Comparison of ENCODE assay signal across 8 cellular contexts in the genomic region with DNA sequence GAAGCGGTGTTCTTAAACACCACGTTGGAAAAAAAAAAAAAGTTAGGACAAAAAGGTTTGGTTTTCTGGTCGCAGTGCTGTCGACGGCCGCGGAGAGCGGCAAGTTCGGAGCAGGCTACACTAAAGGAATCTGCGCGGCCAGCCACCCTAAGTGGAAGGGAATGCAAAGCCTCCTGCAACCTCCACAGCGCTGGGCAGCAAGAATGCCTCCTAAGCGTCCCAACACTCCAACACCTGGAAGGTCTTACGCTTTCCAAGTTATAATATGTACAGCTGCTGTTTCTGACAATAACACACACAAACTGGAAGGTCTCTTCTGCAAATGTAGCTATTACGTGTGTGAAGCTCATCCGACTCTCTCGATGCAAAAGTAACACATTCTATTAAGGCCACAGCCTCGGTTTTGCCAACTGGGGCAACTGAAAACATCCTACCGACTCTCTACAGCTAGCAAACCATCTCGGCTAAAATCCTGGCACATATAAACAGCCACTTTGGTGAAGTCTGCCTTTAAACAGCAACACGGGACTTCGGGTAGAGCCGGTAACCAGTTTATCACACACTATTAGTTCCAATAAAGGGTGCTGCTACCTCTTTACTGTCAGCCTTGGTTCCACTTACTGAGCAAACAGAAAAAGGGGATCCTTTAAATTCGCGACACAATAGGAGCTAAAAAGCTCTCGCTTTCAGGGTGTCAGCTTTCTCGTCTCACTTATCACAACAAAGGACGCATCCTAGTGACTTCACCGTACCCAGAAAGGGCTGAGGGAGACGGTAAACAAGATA. TPM values are rescaled to one million over a fixed set of nuclear protein-coding genes. Genes with fewer than 3 reads are reported as not detected.
DNase-seq lines count a peak whose midpoint lies in the region; ATAC-seq and TF ChIP-seq lines count a peak whose summit lies in the region.

No MANE protein-coding gene starts in this region.

- H3K36me3 Mint-ChIP-seq in T-helper 2 cell treated with Interferon-gamma antibody and Interleukin-4, amounts not matched to agents 5 μg/mL and 100 μg/mL, for 36 hours (ENCODE audit: low read depth): no peaks in the 10 kb centered on the region

- H3K4me2 ChIP-seq in Karpas-422 (ENCODE audit: low read depth, low read length, poor library complexity, severe bottlenecking): peak overlapping the region; percentile 83

- WGBS in liver: under 1% methylated on average over 30 of the region's 30 CpGs

- no peaks in the 10 kb centered on the region for H3K9me2 ChIP-seq in Karpas-422 (replicated peaks; ENCODE audit: insufficient read depth, low read length)

- H3K9ac ChIP-seq in Karpas-422 (ENCODE audit: low read length) (peak overlapping the region; percentile 82), liver (ENCODE audit: low read depth in 1 of 2, low read length in 2 of 2) (peak overlapping the region; percentile 56 to 96)

- peak in 1 of 2 donors; percentile 30 for TF ChIP-seq RAD21 in liver (IDR thresholded peaks at IDR 0.05)

- H3K27ac Mint-ChIP-seq in T-helper 2 cell treated with Interferon-gamma antibody and Interleukin-4, amounts not matched to agents 5 μg/mL and 100 μg/mL, for 36 hours: peak overlapping the region; percentile 83

- H3K79me2 ChIP-seq in Karpas-422 (ENCODE audit: low read length): no peaks in the 10 kb centered on the region

- H3K4me1 Mint-ChIP-seq in T-helper 2 cell treated with Interferon-gamma antibody and Interleukin-4, amounts not matched to agents 5 μg/mL and 100 μg/mL, for 36 hours (ENCODE audit: low read depth): peaks cover 17% of the 10 kb centered on the region

- peaks cover 58% of the 10 kb centered on the region for H3K4me1 ChIP-seq in Karpas-422 (ENCODE audit: low read length)
- peaks cover 7 to 30% (median 23%) of the 10 kb centered on the region in 4 donors for H3K4me1 ChIP-seq in liver (ENCODE audit: control insufficient read depth in 4 of 4, insufficient read depth in 4 of 4, low read length in 3 of 4)

- H3K9me3 ChIP-seq in Karpas-422 (ENCODE audit: low read length) (no peaks in the 10 kb centered on the region), liver (ENCODE audit: control insufficient read depth in 4 of 4, low read length in 3 of 4) (no peaks in the 10 kb centered on the region)

- H3K4me3 Mint-ChIP-seq in T-helper 2 cell treated with Interferon-gamma antibody and Interleukin-4, amounts not matched to agents 5 μg/mL and 100 μg/mL, for 36 hours: peak overlapping the region; percentile 95

- H3K4me3 ChIP-seq in Karpas-422 (ENCODE audit: low read length) (peak overlapping the region; percentile 87), liver (ENCODE audit: low read depth in 1 of 3, low read length in 3 of 3) (peak overlapping the region; percentile 77 to 98 (median 93))

- H3K9me3 Mint-ChIP-seq in T-helper 2 cell treated with Interferon-gamma antibody and Interleukin-4, amounts not matched to agents 5 μg/mL and 100 μg/mL, for 36 hours: no peaks in the 10 kb centered on the region

- DNase-seq in C1 segment of cervical spinal cord (lab: John Stamatoyannopoulos, UW): peak in 12 of 14 donors; percentile 20 to 70 (median 64)
- peak; percentile 78 for DNase-seq in Karpas-422
- peak; percentile 27 for DNase-seq in T-helper 2 cell treated with Interferon-gamma antibody and Interleukin-4, amounts not matched to agents 5 μg/mL and 100 μg/mL, for 36 hours (ENCODE audit: low spot score)
- DNase-seq in dermis blood vessel endothelial cell: peak; percentile 73
- DNase-seq in stimulated activated CD8-positive, alpha-beta memory T cell treated with anti-CD3 and anti-CD28 coated beads, Interleukin-4, amount 100 ng/mL, for 48 hours: peak; percentile 49
- DNase-seq in SHP77 treated with DMSO at 0.1 percent for 48 hours (lab: John Stamatoyannopoulos, UW): no peak

- no peaks in the 10 kb centered on the region; the same call in 1 of the 2 replicates for H4K20me1 ChIP-seq in Karpas-422 (ENCODE audit: insufficient read depth, low read depth, low read length)

- peak overlapping the region; percentile 74 for H3K27ac ChIP-seq in Karpas-422 (ENCODE audit: low read length)
- H3K27ac ChIP-seq in liver (ENCODE audit: low read depth in 1 of 2, low read length in 2 of 2): peak overlapping the region; percentile 95 to 97

- H3K27me3 Mint-ChIP-seq in T-helper 2 cell treated with Interferon-gamma antibody and Interleukin-4, amounts not matched to agents 5 μg/mL and 100 μg/mL, for 36 hours (ENCODE audit: low read depth): peaks cover 25% of the 10 kb centered on the region

- H3K27me3 ChIP-seq in Karpas-422 (ENCODE audit: low read length) (no peaks in the 10 kb centered on the region), liver (ENCODE audit: control insufficient read depth in 4 of 4, insufficient read depth in 4 of 4, low read length in 3 of 4) (no peaks in the 10 kb centered on the region)

- no peak for TF ChIP-seq CTCF in liver (IDR thresholded peaks at IDR 0.05; ENCODE audit: low read depth, low read length, missing input control)

- no peaks in the 10 kb centered on the region for H3K36me3 ChIP-seq in Karpas-422 (ENCODE audit: insufficient read depth, low read length)
- H3K36me3 ChIP-seq in liver (ENCODE audit: control insufficient read depth in 4 of 4, insufficient read depth in 3 of 4, low read depth in 1 of 4, low read length in 3 of 4): peaks cover 0 to 4% (median under 1%) of the 10 kb centered on the region in 4 donors

- peak overlapping the region; percentile 58 for H2AFZ ChIP-seq in Karpas-422 (ENCODE audit: low read length)

- ATAC-seq in GM19438 (IDR thresholded peaks at IDR 0.05; ENCODE audit: low read depth, unreplicated experiment): peak; percentile 2

TF ChIP-seq in liver, 16 proteins besides CTCF, POLR2A, EP300 and RAD21:
- TF ChIP-seq, protein P1, sequence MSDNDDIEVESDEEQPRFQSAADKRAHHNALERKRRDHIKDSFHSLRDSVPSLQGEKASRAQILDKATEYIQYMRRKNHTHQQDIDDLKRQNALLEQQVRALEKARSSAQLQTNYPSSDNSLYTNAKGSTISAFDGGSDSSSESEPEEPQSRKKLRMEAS (IDR thresholded peaks at IDR 0.05): no peak
- TF ChIP-seq, protein P2, sequence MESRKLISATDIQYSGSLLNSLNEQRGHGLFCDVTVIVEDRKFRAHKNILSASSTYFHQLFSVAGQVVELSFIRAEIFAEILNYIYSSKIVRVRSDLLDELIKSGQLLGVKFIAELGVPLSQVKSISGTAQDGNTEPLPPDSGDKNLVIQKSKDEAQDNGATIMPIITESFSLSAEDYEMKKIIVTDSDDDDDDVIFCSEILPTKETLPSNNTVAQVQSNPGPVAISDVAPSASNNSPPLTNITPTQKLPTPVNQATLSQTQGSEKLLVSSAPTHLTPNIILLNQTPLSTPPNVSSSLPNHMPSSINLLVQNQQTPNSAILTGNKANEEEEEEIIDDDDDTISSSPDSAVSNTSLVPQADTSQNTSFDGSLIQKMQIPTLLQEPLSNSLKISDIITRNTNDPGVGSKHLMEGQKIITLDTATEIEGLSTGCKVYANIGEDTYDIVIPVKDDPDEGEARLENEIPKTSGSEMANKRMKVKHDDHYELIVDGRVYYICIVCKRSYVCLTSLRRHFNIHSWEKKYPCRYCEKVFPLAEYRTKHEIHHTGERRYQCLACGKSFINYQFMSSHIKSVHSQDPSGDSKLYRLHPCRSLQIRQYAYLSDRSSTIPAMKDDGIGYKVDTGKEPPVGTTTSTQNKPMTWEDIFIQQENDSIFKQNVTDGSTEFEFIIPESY (IDR thresholded peaks at IDR 0.05): no peak
- TF ChIP-seq HNF4G (IDR thresholded peaks at IDR 0.05) (no peak), HNF4A (conservative IDR thresholded peaks at IDR 0.05) (no peak), TAF1 (conservative IDR thresholded peaks at IDR 0.05) (no peak), JUND (IDR thresholded peaks at IDR 0.05) (no peak)
- TF ChIP-seq, protein P3, sequence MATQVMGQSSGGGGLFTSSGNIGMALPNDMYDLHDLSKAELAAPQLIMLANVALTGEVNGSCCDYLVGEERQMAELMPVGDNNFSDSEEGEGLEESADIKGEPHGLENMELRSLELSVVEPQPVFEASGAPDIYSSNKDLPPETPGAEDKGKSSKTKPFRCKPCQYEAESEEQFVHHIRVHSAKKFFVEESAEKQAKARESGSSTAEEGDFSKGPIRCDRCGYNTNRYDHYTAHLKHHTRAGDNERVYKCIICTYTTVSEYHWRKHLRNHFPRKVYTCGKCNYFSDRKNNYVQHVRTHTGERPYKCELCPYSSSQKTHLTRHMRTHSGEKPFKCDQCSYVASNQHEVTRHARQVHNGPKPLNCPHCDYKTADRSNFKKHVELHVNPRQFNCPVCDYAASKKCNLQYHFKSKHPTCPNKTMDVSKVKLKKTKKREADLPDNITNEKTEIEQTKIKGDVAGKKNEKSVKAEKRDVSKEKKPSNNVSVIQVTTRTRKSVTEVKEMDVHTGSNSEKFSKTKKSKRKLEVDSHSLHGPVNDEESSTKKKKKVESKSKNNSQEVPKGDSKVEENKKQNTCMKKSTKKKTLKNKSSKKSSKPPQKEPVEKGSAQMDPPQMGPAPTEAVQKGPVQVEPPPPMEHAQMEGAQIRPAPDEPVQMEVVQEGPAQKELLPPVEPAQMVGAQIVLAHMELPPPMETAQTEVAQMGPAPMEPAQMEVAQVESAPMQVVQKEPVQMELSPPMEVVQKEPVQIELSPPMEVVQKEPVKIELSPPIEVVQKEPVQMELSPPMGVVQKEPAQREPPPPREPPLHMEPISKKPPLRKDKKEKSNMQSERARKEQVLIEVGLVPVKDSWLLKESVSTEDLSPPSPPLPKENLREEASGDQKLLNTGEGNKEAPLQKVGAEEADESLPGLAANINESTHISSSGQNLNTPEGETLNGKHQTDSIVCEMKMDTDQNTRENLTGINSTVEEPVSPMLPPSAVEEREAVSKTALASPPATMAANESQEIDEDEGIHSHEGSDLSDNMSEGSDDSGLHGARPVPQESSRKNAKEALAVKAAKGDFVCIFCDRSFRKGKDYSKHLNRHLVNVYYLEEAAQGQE (IDR thresholded peaks at IDR 0.05): no peak
TF ChIP-seq in liver: peak in this region for 0.

RNA-seq across cellular contexts. Expression of a gene that starts 0.9 kb away (rescaled TPM):
- 174 and 689 TPM in 2 replicates for total RNA-seq in Karpas-422 (2014; rRNA removed; shearing (Covaris generic); ENCODE audit: low replicate concordance)
- total RNA-seq in dermis blood vessel endothelial cell (20.9 and 21.7 TPM in 2 replicates), liver (100 to 1,000 TPM in 1 of 2 donors, 10 to 100 TPM in 1; 21.1 to 102 TPM)
- polyA plus RNA-seq in liver: 100 to 1,000 TPM in 1 of 2 donors, 10 to 100 TPM in 1; 80.9 to 311 TPM
